In the genomic region with DNA sequence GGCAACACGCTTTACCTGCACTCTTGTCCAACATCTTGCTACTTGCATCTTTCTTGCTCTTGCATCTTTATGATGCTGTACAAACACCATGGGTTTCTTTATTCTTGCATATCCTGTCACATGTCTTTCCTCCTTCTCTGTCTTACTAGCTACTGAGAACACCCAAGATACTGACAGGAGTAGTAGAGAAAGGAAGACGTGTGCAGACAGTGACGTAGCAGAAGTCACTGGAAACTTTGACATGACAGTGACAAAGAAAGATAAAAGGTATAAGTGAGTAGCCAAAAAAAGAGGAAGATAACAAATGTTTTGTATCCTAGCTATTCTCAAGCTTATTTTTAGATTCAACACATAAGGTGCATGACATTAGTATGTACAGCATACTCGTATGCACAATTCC, we compare ENCODE assay signal across 24 cellular contexts. TPM values are rescaled to one million over a fixed set of nuclear protein-coding genes. Genes with fewer than 3 reads are reported as not detected.
DNase-seq lines count a peak whose midpoint lies in the region; ATAC-seq, FAIRE-seq and TF ChIP-seq lines count a peak whose summit lies in the region.
"Had no signal": no experiment of that assay in that cellular context is flagged by ENCODE, and none has a peak within 500 bp of the region (broad histone marks: within the 10 kb centered on the region; RNA-seq: fewer than 3 reads in every experiment).

No MANE protein-coding gene starts in this region.

- H3K27me3 ChIP-seq in HepG2 (ENCODE audit: control insufficient read depth in 1 of 2, insufficient read depth in 2 of 2, low read length in 2 of 2) (no peaks in the 10 kb centered on the region), right lobe of liver (no peaks in the 10 kb centered on the region), OCI-LY1 (ENCODE audit: insufficient read depth, low read length) (no peaks in the 10 kb centered on the region), SU-DHL-6 (ENCODE audit: low read length) (no peaks in the 10 kb centered on the region)

- no peak for FAIRE-seq in HepG2 (lab: Jason Lieb, UNC)
- FAIRE-seq: A549, D721Med, GM12891, GM18507, H1 had no signal

- H3K9me3 ChIP-seq in HepG2 (ENCODE audit: low read length), result peaks cover 46% of the 10 kb centered on the region
- H3K9me3 ChIP-seq in right lobe of liver, result no peaks in the 10 kb centered on the region
- no peaks in the 10 kb centered on the region for H3K9me3 ChIP-seq in OCI-LY1 (ENCODE audit: low read length)
- H3K9me3 ChIP-seq in SU-DHL-6 (ENCODE audit: insufficient read depth, low read length), result peaks cover 3% of the 10 kb centered on the region; the same call in 1 of the 2 replicates
- H3K9me3 ChIP-seq: A549, Caco-2 had no signal

- intact Hi-C loops in HepG2 (cut with micrococcal nuclease; ENCODE audit: unreplicated experiment) (no loop called here), right lobe of liver (cut with DNase I) (no loop called here)

- ATAC-seq in HepG2, result no peak
- ATAC-seq in right lobe of liver, result no peak
- no peak for ATAC-seq in HG02970 (IDR thresholded peaks at IDR 0.05; ENCODE audit: low FRiP score, unreplicated experiment)
- no peak for ATAC-seq in GM18517 (IDR thresholded peaks at IDR 0.05; ENCODE audit: unreplicated experiment)
- ATAC-seq: A549; CD8-positive, alpha-beta T cell had no signal

- WGBS in HepG2 (ENCODE audit: low lambda C conversion rate), result under 1% methylated on average over 4 of the region's 4 CpGs
- 48% methylated on average over 4 of the region's 4 CpGs for WGBS in right lobe of liver (ENCODE audit: insufficient coverage, low coverage, low lambda C conversion rate, missing lambda C conversion rate)

- TF ChIP-seq POLR2A in HepG2 (IDR thresholded peaks at IDR 0.05; ENCODE audit: insufficient read depth in 1 of 2, low read depth in 2 of 2, low read length in 2 of 2) (no peak), right lobe of liver (IDR thresholded peaks at IDR 0.05) (no peak)

- H2AFZ ChIP-seq in HepG2 (ENCODE audit: low read length) (no peak overlapping the region), OCI-LY1 (ENCODE audit: low read length) (0 out of 2 replicates have a peak overlapping the region, but pooled peaks have one; percentile 19), SU-DHL-6 (ENCODE audit: low read depth, low read length, severe bottlenecking) (peak overlapping the region; percentile 7)
- H2AFZ ChIP-seq: GM23248 had no signal

- H3K9ac ChIP-seq in HepG2 (ENCODE audit: insufficient read depth, low read depth, low read length), result no peak overlapping the region
- H3K9ac ChIP-seq in OCI-LY1 (ENCODE audit: low read length), result no peak overlapping the region
- no peak overlapping the region for H3K9ac ChIP-seq in SU-DHL-6 (ENCODE audit: low read length)
- H3K9ac ChIP-seq: GM23248 had no signal

- DNase-seq in HepG2 (ENCODE audit: low spot score), result no peak
- DNase-seq in right lobe of liver, result no peak
- no peak for DNase-seq in D341Med (ENCODE audit: low spot score)
- DNase-seq: 8988T; Caco-2; CD4-positive, CD25-positive, alpha-beta regulatory T cell; CD8-positive, alpha-beta T cell; DMS 273 treated with DMSO at 0.1 percent for 48 hours; DMS79; EL; GDM1; GM23248; H7; HCEC 1CT had no signal

- H3K36me3 ChIP-seq in HepG2 (replicated peaks in 1 of 2; ENCODE audit: control insufficient read depth in 1 of 2, insufficient read depth in 2 of 2, low read length in 2 of 2), result no peaks in the 10 kb centered on the region
- H3K36me3 ChIP-seq in right lobe of liver, result no peaks in the 10 kb centered on the region
- H3K36me3 ChIP-seq in OCI-LY1 (ENCODE audit: insufficient read depth, low read length), result no peaks in the 10 kb centered on the region
- no peaks in the 10 kb centered on the region; the same call in 1 of the 2 replicates for H3K36me3 ChIP-seq in SU-DHL-6 (ENCODE audit: low read length)

- H3K79me2 ChIP-seq in HepG2 (ENCODE audit: insufficient read depth, low read length), result no peaks in the 10 kb centered on the region
- H3K79me2 ChIP-seq in OCI-LY1 (ENCODE audit: insufficient read depth, low read length), result no peaks in the 10 kb centered on the region
- no peaks in the 10 kb centered on the region for H3K79me2 ChIP-seq in SU-DHL-6 (ENCODE audit: insufficient read depth, low read length)

- H4K20me1 ChIP-seq in HepG2 (ENCODE audit: insufficient read depth, low read length) (no peaks in the 10 kb centered on the region), OCI-LY1 (ENCODE audit: insufficient read depth, low read length) (no peaks in the 10 kb centered on the region), SU-DHL-6 (ENCODE audit: low read depth, low read length) (no peaks in the 10 kb centered on the region)

- no peak for TF ChIP-seq RAD21 in HepG2 (CRISPR knock-in tag; IDR thresholded peaks at IDR 0.05)

- no peak for TF ChIP-seq CTCF in HepG2 (CRISPR knock-in tag; IDR thresholded peaks at IDR 0.05)
- no peak for TF ChIP-seq CTCF in right lobe of liver (IDR thresholded peaks at IDR 0.05)
- TF ChIP-seq CTCF in OCI-LY1 (IDR thresholded peaks at IDR 0.05; ENCODE audit: low read length), result no peak
- TF ChIP-seq CTCF in SU-DHL-6 (IDR thresholded peaks at IDR 0.05; ENCODE audit: insufficient read depth, low read length, poor library complexity, severe bottlenecking), result no peak

- no peak for TF ChIP-seq EP300 in HepG2 (IDR thresholded peaks at IDR 0.05; ENCODE audit: low read depth in 2 of 2, low read length in 2 of 2)
- TF ChIP-seq EP300 in HepG2 (CRISPR knock-in tag; IDR thresholded peaks at IDR 0.05; ENCODE audit: borderline replicate concordance), result no peak

- H3F3A ChIP-seq in OCI-LY1 (ENCODE audit: insufficient read depth, low read length) (no peaks in the 10 kb centered on the region), SU-DHL-6 (ENCODE audit: insufficient read depth) (peaks cover 21% of the 10 kb centered on the region)

- H3K4me1 ChIP-seq in HepG2 (ENCODE audit: insufficient read depth, low read length), result no peaks in the 10 kb centered on the region
- no peaks in the 10 kb centered on the region for H3K4me1 ChIP-seq in right lobe of liver
- H3K4me1 ChIP-seq in OCI-LY1 (ENCODE audit: insufficient read depth, low read length, severe bottlenecking), result no peaks in the 10 kb centered on the region
- H3K4me1 ChIP-seq: A549, Caco-2 had no signal

- in situ Hi-C loops in HepG2 (cut with HindIII; ENCODE audit: extremely low pct_ligation_motif_present, low pct_unique_long_range_greater_than_20kb), result no loop called here

- H3K4me3 ChIP-seq in HepG2 (replicated peaks in 1 of 3; ENCODE audit: insufficient read depth in 1 of 3, low read depth in 2 of 3, low read length in 3 of 3) (no peak overlapping the region), right lobe of liver (no peak overlapping the region), OCI-LY1 (ENCODE audit: low read depth, low read length, poor library complexity, severe bottlenecking) (no peak overlapping the region), SU-DHL-6 (ENCODE audit: insufficient read depth, low read length, poor library complexity, severe bottlenecking) (no peak overlapping the region)
- H3K4me3 ChIP-seq: A549, GM23248 had no signal

- CTCF ChIA-PET in HepG2 (lab: Yijun Ruan, JAX; ENCODE audit: low intra/inter-chr PET ratio, low total read pairs), result no interaction called here

- H3K9me2 ChIP-seq in OCI-LY1 (ENCODE audit: low read depth, low read length) (no peaks in the 10 kb centered on the region), SU-DHL-6 (replicated peaks; ENCODE audit: insufficient read depth, low read length) (no peaks in the 10 kb centered on the region)

- BruUV-seq in HepG2 (replicated peaks; lab: Mats Ljungman, UMichigan), result no TSS peak

- POLR2A ChIA-PET in HepG2 (lab: Yijun Ruan, JAX), result no interaction called here

- H3K4me2 ChIP-seq in HepG2 (ENCODE audit: low read depth, low read length) (no peak overlapping the region), OCI-LY1 (ENCODE audit: low read length) (no peak overlapping the region), SU-DHL-6 (ENCODE audit: low read depth, low read length, poor library complexity, severe bottlenecking) (peak overlapping the region; percentile 67)
- H3K4me2 ChIP-seq: A549 had no signal

- H3K27ac ChIP-seq in HepG2 (ENCODE audit: extremely low read length, insufficient read depth, low read length), result no peak overlapping the region
- H3K27ac ChIP-seq in right lobe of liver, result no peak overlapping the region
- no peak overlapping the region for H3K27ac ChIP-seq in OCI-LY1 (ENCODE audit: low read depth, low read length, poor library complexity, severe bottlenecking)
- peak overlapping the region; percentile 92 for H3K27ac ChIP-seq in SU-DHL-6 (ENCODE audit: low read depth, low read length)
- H3K27ac ChIP-seq: A549, C4-2B, GM23248 had no signal

TF ChIP-seq in HepG2, 621 proteins besides CTCF, POLR2A, EP300 and RAD21 (continues in another document):
- TF ChIP-seq CREB1 (IDR thresholded peaks at IDR 0.05) (peak; percentile 67), CREB1 (CRISPR knock-in tag; IDR thresholded peaks at IDR 0.05) (no peak)

RNA-seq across cellular contexts. Expression of a gene that starts 34.2 kb away (rescaled TPM):
- total RNA-seq in HepG2 (2016; rRNA removed; fragmentation: Illumina TruSeq; extraction: Trizol), result not detected in 2 replicates
- not detected in 2 replicates for total RNA-seq in HepG2 (2016; cell fraction: cytosol; rRNA removed; fragmentation: Illumina TruSeq; extraction: Trizol; ENCODE audit: low read depth)
- not detected in 2 replicates for total RNA-seq in HepG2 (2016; cell fraction: insoluble cytoplasmic fraction; rRNA removed; fragmentation: Illumina TruSeq; extraction: Trizol)
- not detected in 2 replicates for total RNA-seq in HepG2 (2016; cell fraction: membrane; rRNA removed; fragmentation: Illumina TruSeq; extraction: Trizol)
- total RNA-seq in HepG2 (2016; cell fraction: nucleus; rRNA removed; fragmentation: Illumina TruSeq; extraction: Trizol), result not detected in 2 replicates
- polyA plus RNA-seq in HepG2 (2011; rRNA removed), result not detected in 2 replicates
- not detected in 2 replicates for polyA plus RNA-seq in HepG2 (2011; cell fraction: cytosol; rRNA removed)
- polyA plus RNA-seq in HepG2 (2011; cell fraction: nucleus; rRNA removed), result not detected in 2 replicates
- polyA plus RNA-seq in HepG2 (2012), result not detected in 2 replicates
- polyA plus RNA-seq in HepG2 (2016; cell fraction: cytosol; fragmentation: Illumina TruSeq; extraction: Trizol; ENCODE audit: low read depth), result not detected in 2 replicates
- not detected in 2 replicates for polyA plus RNA-seq in HepG2 (2016; cell fraction: insoluble cytoplasmic fraction; fragmentation: Illumina TruSeq; extraction: Trizol; ENCODE audit: low read depth)
- not detected in 2 replicates for polyA plus RNA-seq in HepG2 (2016; cell fraction: membrane; fragmentation: Illumina TruSeq; extraction: Trizol; ENCODE audit: low read depth)
- polyA plus RNA-seq in HepG2 (2016; cell fraction: nucleus; fragmentation: Illumina TruSeq; extraction: Trizol; ENCODE audit: insufficient read depth, low read depth), result not detected in 2 replicates
- polyA minus RNA-seq in HepG2 (2011; rRNA and poly(A)+ RNA removed; ENCODE audit: low replicate concordance), result not detected in 2 replicates
- polyA minus RNA-seq in HepG2 (2011; cell fraction: cytosol; rRNA and poly(A)+ RNA removed), result not detected in 2 replicates
- polyA minus RNA-seq in HepG2 (2011; cell fraction: nucleus; rRNA and poly(A)+ RNA removed), result not detected in 2 replicates
- total RNA-seq in right lobe of liver, result under 1 TPM in 4 of 6 experiments, not detected in 2; 0.07 to 0.74 (median 0.46) TPM
- total RNA-seq: Caco-2; CD4-positive, CD25-positive, alpha-beta regulatory T cell; CD8-positive, alpha-beta T cell had no signal
- polyA plus RNA-seq: CD4-positive, CD25-positive, alpha-beta regulatory T cell had no signal
